Comparison of ENCODE assay signal across 9 cellular contexts in the genomic region with DNA sequence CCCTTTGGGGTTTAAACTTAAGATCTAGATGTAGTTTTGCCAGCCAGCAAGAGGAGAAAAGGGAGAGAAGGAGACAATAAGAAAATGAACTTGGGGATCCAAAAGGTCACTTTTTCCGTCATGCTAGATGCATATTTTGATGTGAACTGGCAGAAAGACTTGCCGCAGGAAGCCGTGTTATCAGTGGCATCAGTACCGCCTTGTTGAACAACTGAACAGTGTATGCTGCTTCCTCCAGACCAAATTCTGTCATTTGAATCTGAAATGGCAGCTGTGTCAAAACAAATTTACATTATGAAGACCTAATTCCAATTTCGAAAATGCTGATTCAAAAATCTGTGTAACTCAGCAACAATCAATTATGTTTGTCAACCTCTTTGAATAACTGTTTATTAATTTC. TPM values are rescaled to one million over a fixed set of nuclear protein-coding genes. Genes with fewer than 3 reads are reported as not detected.
"Had no signal": no experiment of that assay in that cellular context is flagged by ENCODE, and none has a peak within 500 bp of the region (broad histone marks: within the 10 kb centered on the region; RNA-seq: fewer than 3 reads in every experiment).

No MANE protein-coding gene starts in this region.

- H3K4me2 ChIP-seq: GM23338, KMS-11 had no signal

- DNase-seq: H7, HCEC 1CT, Karpas-422, KBM-7 had no signal

- ATAC-seq: GM23338, HepG2 had no signal

- H3K9me3 Mint-ChIP-seq: GM23338 had no signal

- H3K9ac ChIP-seq: KMS-11 had no signal

- FAIRE-seq: H1, HepG2 had no signal

- H3K27ac Mint-ChIP-seq: GM23338 had no signal

- H3K4me1 Mint-ChIP-seq: GM23338 had no signal

- H3K4me3 Mint-ChIP-seq: GM23338 had no signal

- H3K4me3 ChIP-seq: GM23338 had no signal

- H2AFZ ChIP-seq: GM23338 had no signal

- H3K27ac ChIP-seq: KMS-11 had no signal

RNA-seq across cellular contexts. Expression of a gene that starts 42.1 kb away (rescaled TPM):
- total RNA-seq: HT1080 had no signal
- polyA plus RNA-seq: HepG2 had no signal
